Comparison of ENCODE assay signal across 1 cellular context in genomic region chr7:1540391-1541271, GRCh38.
TF ChIP-seq lines count a peak whose summit lies in the region.

No MANE protein-coding gene starts in this region.

TF ChIP-seq in A549, 52 proteins besides CTCF, POLR2A, EP300 and RAD21 (continued from another document):
- TF ChIP-seq ELK1 (IDR thresholded peaks at IDR 0.05; ENCODE audit: low read depth, low read length) (no peak), HOXB13 (CRISPR knock-in tag; IDR thresholded peaks at IDR 0.05; ENCODE audit: low read depth) (no peak), POLR2AphosphoS2 (conservative IDR thresholded peaks at IDR 0.05; ENCODE audit: low read length) (peak; percentile 86), JUN (IDR thresholded peaks at IDR 0.05) (no peak; a peak in 2 of 5 replicates)
